In the genomic region with DNA sequence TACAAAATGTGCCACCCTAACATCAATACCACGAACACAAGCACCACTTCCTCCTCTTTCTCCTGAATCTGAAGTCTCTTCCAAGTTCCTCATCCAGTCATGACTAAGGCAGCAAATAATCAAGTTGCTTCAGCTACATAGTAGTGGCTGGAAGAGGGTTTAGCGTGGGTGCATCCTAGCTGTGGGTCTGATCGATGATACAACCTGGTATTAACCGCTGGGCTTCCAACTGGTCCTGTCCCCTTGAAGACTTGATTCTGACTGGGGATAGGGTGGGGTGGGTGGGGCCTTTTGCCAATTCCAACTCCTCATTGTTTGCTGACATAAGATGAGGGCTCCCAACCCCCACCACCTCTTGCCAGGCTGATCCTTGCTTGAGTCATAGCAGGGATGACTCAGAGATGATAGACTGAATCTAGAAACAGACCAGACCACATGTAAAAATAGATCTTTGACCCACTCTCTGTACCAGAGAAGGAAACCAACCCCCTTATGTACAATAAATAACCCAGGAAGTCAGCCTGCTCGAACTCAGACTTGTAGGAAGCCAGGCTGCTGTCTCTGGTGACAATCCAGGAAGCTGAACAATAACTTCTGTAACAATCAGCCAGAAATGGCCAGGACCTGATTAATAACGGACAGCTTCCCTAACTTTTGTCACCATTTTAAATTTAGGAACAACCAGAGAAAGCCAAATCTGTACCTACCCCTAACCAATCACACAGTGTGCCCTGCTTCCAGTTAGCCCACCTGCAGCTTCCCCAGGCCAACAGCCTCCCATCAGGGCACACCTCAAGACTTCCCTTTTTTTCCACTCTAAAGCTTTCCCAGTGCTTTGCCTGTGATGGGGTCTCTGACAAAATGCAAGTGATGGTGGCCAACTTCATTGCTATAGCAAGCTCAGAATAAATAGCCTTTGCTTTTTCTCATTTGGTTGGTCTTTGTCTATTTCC, we compare ENCODE assay signal across 8 cellular contexts.
A peak's percentile ranks its signal among the peaks of the same experiment; 100 is the strongest.
DNase-seq lines count a peak whose midpoint lies in the region; ATAC-seq, FAIRE-seq and TF ChIP-seq lines count a peak whose summit lies in the region.

No MANE protein-coding gene starts in this region.

- peaks cover 6% of the 10 kb centered on the region for H3K27me3 Mint-ChIP-seq in activated CD8-positive, alpha-beta T cell treated with anti-CD3 and anti-CD28 coated beads, Interleukin-2, amount 10 ng/mL, durations not matched to agents 7 days and 5 days (ENCODE audit: low read depth)
- no peaks in the 10 kb centered on the region for H3K27me3 Mint-ChIP-seq in WTC11 (ENCODE audit: low read depth)

- no peak overlapping the region for H3K4me3 ChIP-seq in spleen

- H3K27ac ChIP-seq in spleen: peak overlapping the region in 2 of 8 donors; percentile 6 to 8

- POLR2A ChIA-PET in activated CD8-positive, alpha-beta T cell treated with anti-CD3 and anti-CD28 coated beads, Interleukin-2, amount 10 ng/mL, durations not matched to agents 7 days and 5 days (lab: Charles Lee): interaction anchor here (0.6 to 1.9 kb wide), 3 partner anchors 18 to 203 kb away, joined by 3 to 8 read pairs (median 4); no protein-coding TSS in a partner anchor
- POLR2A ChIA-PET in WTC11 (lab: Charles Lee): no interaction called here

- WGBS in spleen, 5 donors: 45 to 62% (median 51%) methylated on average over 6 of the region's 6 CpGs

- ATAC-seq in GM21825 (IDR thresholded peaks at IDR 0.05; ENCODE audit: unreplicated experiment) (peak; percentile 98), WTC11 (no peak)
- peak; percentile 81 for ATAC-seq in activated CD8-positive, alpha-beta T cell treated with anti-CD3 and anti-CD28 coated beads, Interleukin-2, amount 10 ng/mL, durations not matched to agents 7 days and 5 days

- intact Hi-C loops in spleen (cut with DNase I; ENCODE audit: low total_unique reads): no loop called here

- H3K36me3 Mint-ChIP-seq in activated CD8-positive, alpha-beta T cell treated with anti-CD3 and anti-CD28 coated beads, Interleukin-2, amount 10 ng/mL, durations not matched to agents 7 days and 5 days (ENCODE audit: low read depth): peaks cover 16% of the 10 kb centered on the region
- H3K36me3 Mint-ChIP-seq in WTC11: no peaks in the 10 kb centered on the region

- FAIRE-seq in GM12891 (lab: Jason Lieb, UNC): peak; percentile 82

- CTCF ChIA-PET in activated CD8-positive, alpha-beta T cell treated with anti-CD3 and anti-CD28 coated beads, Interleukin-2, amount 10 ng/mL, durations not matched to agents 7 days and 5 days (lab: Charles Lee): interaction anchor here (0.8 to 5.9 kb wide), 15 partner anchors 15 to 493 kb away, joined by 3 to 53 read pairs (median 6); no protein-coding TSS in a partner anchor
- CTCF ChIA-PET in WTC11 (lab: Charles Lee): interaction anchor here (1.3 to 4.0 kb wide), 8 partner anchors 10 to 591 kb away, joined by 4 to 17 read pairs (median 5); no protein-coding TSS in a partner anchor

- H3K9me3 ChIP-seq in spleen: no peaks in the 10 kb centered on the region

- DNase-seq in GM12891 (ENCODE audit: insufficient read length, low spot score) (peak; percentile 48), Kasumi-1 (lab: John Stamatoyannopoulos, UW) (peak; percentile 94 to 96), fibroblast of the conjunctiva (ENCODE audit: low read depth) (peak; percentile 97), smooth muscle cell of the brain vasculature (ENCODE audit: low read depth, low spot score) (peak; percentile 92), WTC11 (ENCODE audit: low spot score) (no peak), spleen (no peak)
- peak; percentile 60 for DNase-seq in activated CD8-positive, alpha-beta T cell treated with anti-CD3 and anti-CD28 coated beads, Interleukin-2, amount 10 ng/mL, durations not matched to agents 7 days and 5 days

- peaks cover 50% of the 10 kb centered on the region for H3K4me1 Mint-ChIP-seq in activated CD8-positive, alpha-beta T cell treated with anti-CD3 and anti-CD28 coated beads, Interleukin-2, amount 10 ng/mL, durations not matched to agents 7 days and 5 days (ENCODE audit: low read depth)
- peaks cover 4% of the 10 kb centered on the region for H3K4me1 Mint-ChIP-seq in WTC11

- TF ChIP-seq CTCF in WTC11 (IDR thresholded peaks at IDR 0.05) (no peak), spleen (IDR thresholded peaks at IDR 0.05 in 8 of 11, conservative IDR thresholded peaks at IDR 0.05 in 3 of 11) (no peak)

- H3K27me3 ChIP-seq in spleen (replicated peaks in 1 of 7): no peaks in the 10 kb centered on the region

- no peak overlapping the region for H3K4me3 Mint-ChIP-seq in activated CD8-positive, alpha-beta T cell treated with anti-CD3 and anti-CD28 coated beads, Interleukin-2, amount 10 ng/mL, durations not matched to agents 7 days and 5 days
- H3K4me3 Mint-ChIP-seq in WTC11: no peak overlapping the region

- TF ChIP-seq POLR2A in GM12891 (IDR thresholded peaks at IDR 0.05; ENCODE audit: low read depth, low read length) (no peak), spleen (IDR thresholded peaks at IDR 0.05) (no peak)

- H3K36me3 ChIP-seq in spleen: no peaks in the 10 kb centered on the region

- peaks cover 0 to 14% (median 0%) of the 10 kb centered on the region in 6 donors for H3K4me1 ChIP-seq in spleen

- peak overlapping the region; percentile 75 for H3K27ac Mint-ChIP-seq in activated CD8-positive, alpha-beta T cell treated with anti-CD3 and anti-CD28 coated beads, Interleukin-2, amount 10 ng/mL, durations not matched to agents 7 days and 5 days
- H3K27ac Mint-ChIP-seq in WTC11: no peak overlapping the region

- H3K9me3 Mint-ChIP-seq in activated CD8-positive, alpha-beta T cell treated with anti-CD3 and anti-CD28 coated beads, Interleukin-2, amount 10 ng/mL, durations not matched to agents 7 days and 5 days (ENCODE audit: insufficient read depth): peaks cover 16% of the 10 kb centered on the region
- H3K9me3 Mint-ChIP-seq in WTC11: peaks cover 7% of the 10 kb centered on the region

TF ChIP-seq in GM12891, 5 proteins besides CTCF, POLR2A, EP300 and RAD21:
- TF ChIP-seq PAX5 (IDR thresholded peaks at IDR 0.05; ENCODE audit: insufficient read depth, low read length, severe bottlenecking): no peak
- peak; percentile 23; the same call in 1 of the 2 replicates for TF ChIP-seq SPI1 (IDR thresholded peaks at IDR 0.05; ENCODE audit: low read depth, low read length)
TF ChIP-seq in GM12891: peak in this region for 1.

TF ChIP-seq in WTC11, 78 proteins besides CTCF, POLR2A, EP300 and RAD21:
- TF ChIP-seq KAT7 (CRISPR knock-in tag; IDR thresholded peaks at IDR 0.05; ENCODE audit: borderline replicate concordance) (no peak), NFATC4 (CRISPR knock-in tag; IDR thresholded peaks at IDR 0.05) (no peak)

Comparison
In these comparisons a context has a peak if more than half of its experiments do, and no peak if none do; other contexts are left out.
1. DNase-seq: peak in GM12891 (single experiment), Kasumi-1 (2 of 2), activated CD8-positive, alpha-beta T cell treated with anti-CD3 and anti-CD28 coated beads, Interleukin-2, amount 10 ng/mL, durations not matched to agents 7 days and 5 days (single experiment), fibroblast of the conjunctiva (single experiment) and smooth muscle cell of the brain vasculature (single experiment); none in WTC11 (single experiment) and spleen (single experiment).